12 cellular contexts compared by ENCODE assay signal in the genomic region with DNA sequence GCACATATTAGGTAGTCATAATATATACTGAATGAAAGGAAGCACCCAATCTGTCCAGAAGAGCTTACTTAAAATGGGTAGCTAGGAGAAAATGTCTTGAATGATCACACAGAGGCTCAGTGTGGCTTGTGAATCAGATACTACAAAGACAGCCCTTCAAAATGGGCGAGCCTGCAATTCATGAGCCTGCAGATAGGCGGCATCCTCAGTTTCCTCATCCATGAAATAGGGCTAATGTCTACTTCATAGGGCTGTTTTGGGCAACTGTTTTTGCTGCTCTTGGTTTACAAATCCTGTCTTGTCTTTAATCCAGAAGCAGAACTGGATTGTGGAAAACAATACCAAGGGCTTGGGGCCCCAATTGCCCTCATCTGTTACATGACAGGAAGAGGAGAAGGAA.
DNase-seq lines count a peak whose midpoint lies in the region; ATAC-seq, FAIRE-seq and TF ChIP-seq lines count a peak whose summit lies in the region.
"Had no signal": no experiment of that assay in that cellular context is flagged by ENCODE, and none has a peak within 500 bp of the region (broad histone marks: within the 10 kb centered on the region; RNA-seq: fewer than 3 reads in every experiment).

No MANE protein-coding gene starts in this region.

- no peaks in the 10 kb centered on the region for H4K20me1 ChIP-seq in keratinocyte (ENCODE audit: control insufficient read depth, extremely low read depth, insufficient read depth, low read length)

- no peaks in the 10 kb centered on the region for H3K9me3 ChIP-seq in keratinocyte (ENCODE audit: control insufficient read depth, low read depth, low read length)

- intact Hi-C loops in activated T-helper 2 cell treated with anti-CD3 and anti-CD28 coated beads, Interferon-gamma antibody, Interleukin-2, Interleukin-4, amounts not matched to agents 10 μg/mL and 5 μg/mL and 100 μg/mL, durations not matched to agents 14 hours and 24 hours and 36 hours (cut with micrococcal nuclease) = no loop called here

- POLR2A ChIA-PET in WTC11 (lab: Charles Lee) = no interaction called here

- ATAC-seq in WTC11 (peak; percentile 46; the same call in 1 of the 2 replicates), HG03432 (IDR thresholded peaks at IDR 0.05; ENCODE audit: unreplicated experiment) (no peak)
- ATAC-seq: sciatic nerve had no signal

- DNase-seq in D721Med (ENCODE audit: insufficient read length, low spot score) (no peak), GM20000 (ENCODE audit: low spot score) (peak; percentile 37), WTC11 (ENCODE audit: low spot score) (peak; percentile 55), keratinocyte (ENCODE audit: low read depth, low spot score) (peak; percentile 25), NCI-H526 (lab: John Stamatoyannopoulos, UW) (no peak), amniotic stem cell (lab: John Stamatoyannopoulos, UW) (no peak)
- DNase-seq in activated T-helper 2 cell treated with anti-CD3 and anti-CD28 coated beads, Interferon-gamma antibody, Interleukin-2, Interleukin-4, amounts not matched to agents 10 μg/mL and 5 μg/mL and 100 μg/mL, durations not matched to agents 14 hours and 24 hours and 36 hours (ENCODE audit: low spot score) = no peak
- DNase-seq: immature natural killer cell, PC-9 had no signal

- no peak overlapping the region for H3K9ac ChIP-seq in keratinocyte (ENCODE audit: control insufficient read depth, extremely low read depth, insufficient read depth, low read length)

- CTCF ChIA-PET in WTC11 (lab: Charles Lee) = interaction anchor here (0.6 to 1.3 kb wide), 7 partner anchors 9 to 1334 kb away, joined by 3 to 5 read pairs (median 3); a partner anchor contains a TSS

- H3K27ac Mint-ChIP-seq in WTC11 = no peak overlapping the region
- H3K27ac Mint-ChIP-seq in activated T-helper 2 cell treated with anti-CD3 and anti-CD28 coated beads, Interferon-gamma antibody, Interleukin-2, Interleukin-4, amounts not matched to agents 10 μg/mL and 5 μg/mL and 100 μg/mL, durations not matched to agents 14 hours and 24 hours and 36 hours = no peak overlapping the region
- H3K27ac Mint-ChIP-seq: immature natural killer cell; stimulated activated naive CD8-positive, alpha-beta T cell treated with anti-CD3 and anti-CD28 coated beads, Interleukin-15, Interleukin-2, amounts not matched to agents 100 ng/mL and 50 ng/mL, for 24 hours had no signal

- peak; percentile 10 for TF ChIP-seq CTCF in D721Med (IDR thresholded peaks at IDR 0.05; ENCODE audit: insufficient read depth, missing control alignments)
- TF ChIP-seq CTCF in GM20000 (IDR thresholded peaks at IDR 0.05; ENCODE audit: extremely low read depth, missing control alignments) = peak; percentile 65
- peak; percentile 82 for TF ChIP-seq CTCF in WTC11 (IDR thresholded peaks at IDR 0.05)
- TF ChIP-seq CTCF in keratinocyte (optimal IDR thresholded peaks at IDR 0.05 in 1 of 3, IDR thresholded peaks at IDR 0.05 in 1 of 3, conservative IDR thresholded peaks at IDR 0.05 in 1 of 3; ENCODE audit: extremely low read depth in 1 of 3, insufficient read depth in 2 of 3, low read length in 3 of 3) = peak; percentile 56 to 73 (median 61)

- H3K4me2 ChIP-seq in keratinocyte (ENCODE audit: control insufficient read depth, extremely low read depth, insufficient read depth, low read depth, low read length) = peak overlapping the region; percentile 69
- H3K4me2 ChIP-seq: PC-9 had no signal

- no peak overlapping the region for H3K4me3 Mint-ChIP-seq in WTC11
- no peak overlapping the region for H3K4me3 Mint-ChIP-seq in activated T-helper 2 cell treated with anti-CD3 and anti-CD28 coated beads, Interferon-gamma antibody, Interleukin-2, Interleukin-4, amounts not matched to agents 10 μg/mL and 5 μg/mL and 100 μg/mL, durations not matched to agents 14 hours and 24 hours and 36 hours (ENCODE audit: low read depth)
- H3K4me3 Mint-ChIP-seq: immature natural killer cell; stimulated activated naive CD8-positive, alpha-beta T cell treated with anti-CD3 and anti-CD28 coated beads, Interleukin-15, Interleukin-2, amounts not matched to agents 100 ng/mL and 50 ng/mL, for 24 hours had no signal

- H3K4me3 ChIP-seq in keratinocyte (ENCODE audit: control insufficient read depth in 2 of 3, extremely low read depth in 1 of 3, insufficient read depth in 2 of 3, low read depth in 1 of 3, low read length in 3 of 3) = no peak overlapping the region
- H3K4me3 ChIP-seq: PC-9 had no signal

- peaks cover 12% of the 10 kb centered on the region for H3K36me3 Mint-ChIP-seq in WTC11
- peaks cover 3% of the 10 kb centered on the region for H3K36me3 Mint-ChIP-seq in activated T-helper 2 cell treated with anti-CD3 and anti-CD28 coated beads, Interferon-gamma antibody, Interleukin-2, Interleukin-4, amounts not matched to agents 10 μg/mL and 5 μg/mL and 100 μg/mL, durations not matched to agents 14 hours and 24 hours and 36 hours (ENCODE audit: low read depth)

- no peaks in the 10 kb centered on the region for H3K79me2 ChIP-seq in keratinocyte (ENCODE audit: control insufficient read depth, insufficient read depth, low read length)

- H3K27me3 Mint-ChIP-seq in WTC11 (ENCODE audit: low read depth) = peaks cover 2% of the 10 kb centered on the region; the same call in 1 of the 2 replicates
- peaks cover 3% of the 10 kb centered on the region for H3K27me3 Mint-ChIP-seq in activated T-helper 2 cell treated with anti-CD3 and anti-CD28 coated beads, Interferon-gamma antibody, Interleukin-2, Interleukin-4, amounts not matched to agents 10 μg/mL and 5 μg/mL and 100 μg/mL, durations not matched to agents 14 hours and 24 hours and 36 hours (ENCODE audit: low read depth)

- H3K9me1 ChIP-seq in keratinocyte (ENCODE audit: control insufficient read depth, extremely low read depth, insufficient read depth, low read length) = no peaks in the 10 kb centered on the region

- FAIRE-seq in D721Med (lab: Jason Lieb, UNC) (no peak), keratinocyte (lab: Jason Lieb, UNC) (peak; percentile 39)

- dilution Hi-C loops in keratinocyte (cut with MboI; ENCODE audit: extremely low pct_ligation_motif_present, low sequenced_read_pairs) = no loop called here

- peaks cover 7% of the 10 kb centered on the region; the same call in 1 of the 2 replicates for H3K4me1 Mint-ChIP-seq in WTC11
- H3K4me1 Mint-ChIP-seq in activated T-helper 2 cell treated with anti-CD3 and anti-CD28 coated beads, Interferon-gamma antibody, Interleukin-2, Interleukin-4, amounts not matched to agents 10 μg/mL and 5 μg/mL and 100 μg/mL, durations not matched to agents 14 hours and 24 hours and 36 hours (ENCODE audit: low read depth) = no peaks in the 10 kb centered on the region
- H3K4me1 Mint-ChIP-seq: immature natural killer cell had no signal

- peaks cover 18% of the 10 kb centered on the region for H3K9me3 Mint-ChIP-seq in WTC11
- H3K9me3 Mint-ChIP-seq in activated T-helper 2 cell treated with anti-CD3 and anti-CD28 coated beads, Interferon-gamma antibody, Interleukin-2, Interleukin-4, amounts not matched to agents 10 μg/mL and 5 μg/mL and 100 μg/mL, durations not matched to agents 14 hours and 24 hours and 36 hours = peaks cover 9% of the 10 kb centered on the region

- H3K27me3 ChIP-seq in keratinocyte (ENCODE audit: control insufficient read depth, extremely low read depth, insufficient read depth, low read length) = no peaks in the 10 kb centered on the region

- H3K36me3 ChIP-seq in keratinocyte (ENCODE audit: control insufficient read depth in 2 of 2, extremely low read depth in 1 of 2, insufficient read depth in 2 of 2, low read length in 2 of 2) = no peaks in the 10 kb centered on the region

- no peak overlapping the region for H2AFZ ChIP-seq in keratinocyte (ENCODE audit: control insufficient read depth, low read length)
- H2AFZ ChIP-seq: PC-9 had no signal

- H3K4me1 ChIP-seq in keratinocyte (ENCODE audit: control insufficient read depth, extremely low read depth, insufficient read depth, low read length) = peaks cover 22% of the 10 kb centered on the region

- H3K27ac ChIP-seq in keratinocyte (ENCODE audit: control insufficient read depth, insufficient read depth, low read length) = peak overlapping the region; percentile 66
- H3K27ac ChIP-seq: PC-9 had no signal

TF ChIP-seq in WTC11, 78 proteins besides CTCF, POLR2A, EP300 and RAD21:
- TF ChIP-seq ZNF138 (CRISPR knock-in tag; conservative IDR thresholded peaks at IDR 0.05) = no peak
- peak; percentile 92 for TF ChIP-seq GTF2I (CRISPR knock-in tag; conservative IDR thresholded peaks at IDR 0.05)

Comparison
In these comparisons a context has a peak if more than half of its experiments do, and no peak if none do; other contexts are left out.
1. DNase-seq: peak in GM20000 (single experiment), WTC11 (single experiment) and keratinocyte (single experiment); none in D721Med (single experiment), activated T-helper 2 cell treated with anti-CD3 and anti-CD28 coated beads, Interferon-gamma antibody, Interleukin-2, Interleukin-4, amounts not matched to agents 10 μg/mL and 5 μg/mL and 100 μg/mL, durations not matched to agents 14 hours and 24 hours and 36 hours (single experiment), NCI-H526 (0 of 2) and amniotic stem cell (single experiment).
2. CTCF ChIP-seq: peak in every context shown above with its lines; median percentile 82 in WTC11; 65 in GM20000; 61 in keratinocyte; 10 in D721Med.